In genomic region chr15:88242586-88242985, GRCh38 we compare ENCODE assay signal across 24 cellular contexts. TPM values are rescaled to one million over a fixed set of nuclear protein-coding genes. Genes with fewer than 3 reads are reported as not detected.
"Had no signal": no experiment of that assay in that cellular context is flagged by ENCODE, and none has a peak within 500 bp of the region (broad histone marks: within the 10 kb centered on the region; RNA-seq: fewer than 3 reads in every experiment).

No MANE protein-coding gene starts in this region.

- H3K4me1 ChIP-seq: SJSA1 had no signal

- H3K27me3 ChIP-seq: SJSA1 had no signal

- DNase-seq: IMR-90, Karpas-422, KG1, MG63, NCI-H1105, NCI-H1417, NCI-H1436 treated with DMSO at 0.1 percent for 48 hours, NCI-H1694, NCI-H187 treated with DMSO at 0.1 percent for 48 hours, NCI-H2029 treated with DMSO at 0.1 percent for 48 hours, NCI-H2171 treated with DMSO at 0.1 percent for 48 hours, NCI-H345, NCI-H526 treated with DMSO at 0.1 percent for 48 hours, NCI-H82, Right ventricle myocardium superior, RPMI8226, SIG-M5, SW 1271, T-cell had no signal

- H3K9me3 ChIP-seq: MG63, SJSA1 had no signal

- H3K36me3 ChIP-seq: MG63, SJSA1 had no signal

- FAIRE-seq: HepG2, RCC 7860 had no signal

- H3K27ac ChIP-seq: SJSA1, SK-N-MC had no signal

- H3K4me3 ChIP-seq: MG63, SJSA1, SK-N-MC had no signal

- ATAC-seq: HepG2, T-cell had no signal

RNA-seq across cellular contexts. Expression of gene NTRK3, which starts 14.0 kb away (rescaled TPM):
- total RNA-seq: HepG2, NCI-H460, SJSA1, T-cell had no signal
- polyA plus RNA-seq: HepG2 had no signal
